In genomic region chr2:116450990-116451389, GRCh38 we compare ENCODE assay signal across 29 cellular contexts.
DNase-seq lines count a peak whose midpoint lies in the region; ATAC-seq, FAIRE-seq and TF ChIP-seq lines count a peak whose summit lies in the region.
"Had no signal": no experiment of that assay in that cellular context is flagged by ENCODE, and none has a peak within 500 bp of the region (broad histone marks: within the 10 kb centered on the region; RNA-seq: fewer than 3 reads in every experiment).

No MANE protein-coding gene starts in this region.

- no peaks in the 10 kb centered on the region for H3K4me1 Mint-ChIP-seq in activated T-cell treated with anti-CD3 and anti-CD28 coated beads, Interleukin-2, amount 50 U/mL, for 72 hours (ENCODE audit: low read depth)
- H3K4me1 Mint-ChIP-seq: CD14-positive monocyte; CD4-positive, alpha-beta memory T cell; CD4-positive, CD25-positive, alpha-beta regulatory T cell; CD8-positive, alpha-beta memory T cell had no signal

- H3K4me3 Mint-ChIP-seq in activated T-cell treated with anti-CD3 and anti-CD28 coated beads, Interleukin-2, amount 50 U/mL, for 72 hours = no peak overlapping the region
- H3K4me3 Mint-ChIP-seq: CD14-positive monocyte; CD4-positive, alpha-beta memory T cell; CD4-positive, CD25-positive, alpha-beta regulatory T cell; CD8-positive, alpha-beta memory T cell had no signal

- no peaks in the 10 kb centered on the region for H3K9me2 ChIP-seq in hepatocyte (replicated peaks; ENCODE audit: insufficient read depth)

- FAIRE-seq in HepG2 (lab: Jason Lieb, UNC) = no peak
- FAIRE-seq: A204.1, GM12878, GM12892, GM18507, GM19239 had no signal

- H3K4me2 ChIP-seq in HepG2 (ENCODE audit: low read depth, low read length) = no peak overlapping the region
- peak overlapping the region; percentile 17 for H3K4me2 ChIP-seq in hepatocyte
- H3K4me2 ChIP-seq: BLaER1 had no signal

- H3K4me3 ChIP-seq in liver (ENCODE audit: low read depth in 1 of 3, low read length in 3 of 3) (peak overlapping the region in 2 of 3 donors; percentile 36 to 50), HepG2 (replicated peaks in 1 of 3; ENCODE audit: insufficient read depth in 1 of 3, low read depth in 2 of 3, low read length in 3 of 3) (no peak overlapping the region), hepatocyte (no peak overlapping the region), right lobe of liver (peak overlapping the region in 2 of 3 donors; percentile 17 to 38)
- H3K4me3 ChIP-seq: BLaER1, GM12878 had no signal

- no peak overlapping the region for H3K27ac Mint-ChIP-seq in activated T-cell treated with anti-CD3 and anti-CD28 coated beads, Interleukin-2, amount 50 U/mL, for 72 hours
- H3K27ac Mint-ChIP-seq: CD14-positive monocyte; CD4-positive, alpha-beta memory T cell; CD4-positive, CD25-positive, alpha-beta regulatory T cell; CD8-positive, alpha-beta memory T cell had no signal

- no peak for TF ChIP-seq EP300 in HepG2 (IDR thresholded peaks at IDR 0.05; ENCODE audit: low read depth in 2 of 2, low read length in 2 of 2)
- TF ChIP-seq EP300 in HepG2 (CRISPR knock-in tag; IDR thresholded peaks at IDR 0.05; ENCODE audit: borderline replicate concordance) = no peak

- intact Hi-C loops in HepG2 (cut with micrococcal nuclease; ENCODE audit: unreplicated experiment) (no loop called here), right lobe of liver (cut with DNase I) (no loop called here)

- TF ChIP-seq RAD21 in liver (IDR thresholded peaks at IDR 0.05) = peak; percentile 20 to 41
- TF ChIP-seq RAD21 in HepG2 (CRISPR knock-in tag; IDR thresholded peaks at IDR 0.05) = no peak

- POLR2A ChIA-PET in HepG2 (lab: Yijun Ruan, JAX) = no interaction called here

- BruUV-seq in HepG2 (replicated peaks; lab: Mats Ljungman, UMichigan) = no TSS peak

- DNase-seq in HepG2 (ENCODE audit: low spot score) (no peak), hepatocyte (ENCODE audit: low spot score) (peak; percentile 7), right lobe of liver (no peak), NCI-H2029 (lab: John Stamatoyannopoulos, UW) (no peak)
- no peak for DNase-seq in activated T-cell treated with anti-CD3 and anti-CD28 coated beads, Interleukin-2, amount 50 U/mL, for 72 hours
- DNase-seq: 8988T; ACHN; BE2C; C1 segment of cervical spinal cord; CD4-positive, alpha-beta memory T cell; CD4-positive, CD25-positive, alpha-beta regulatory T cell; CD8-positive, alpha-beta memory T cell; COR-L47; DMS 273 treated with DMSO at 0.1 percent for 48 hours; DMS153; DMS53; DMS79; DND-41; EL; GDM1 had no signal

- peaks cover 10 to 11% of the 10 kb centered on the region in 2 donors for H3K9me3 Mint-ChIP-seq in activated T-cell treated with anti-CD3 and anti-CD28 coated beads, Interleukin-2, amount 50 U/mL, for 72 hours

- H3K27me3 Mint-ChIP-seq in activated T-cell treated with anti-CD3 and anti-CD28 coated beads, Interleukin-2, amount 50 U/mL, for 72 hours (ENCODE audit: low read depth) = no peaks in the 10 kb centered on the region
- H3K27me3 Mint-ChIP-seq: CD4-positive, alpha-beta memory T cell; CD4-positive, CD25-positive, alpha-beta regulatory T cell; CD8-positive, alpha-beta memory T cell had no signal

- H3K27ac ChIP-seq in liver (ENCODE audit: low read depth in 1 of 2, low read length in 2 of 2) (peak overlapping the region; percentile 53 to 55), HepG2 (ENCODE audit: extremely low read length, insufficient read depth, low read length) (no peak overlapping the region), hepatocyte (no peak overlapping the region), right lobe of liver (peak overlapping the region in 2 of 3 donors; percentile 1 to 65)
- H3K27ac ChIP-seq: BLaER1 had no signal

- WGBS in liver = 40% methylated on average over 1 of the region's 1 CpG
- 3% methylated on average over 1 of the region's 1 CpG for WGBS in HepG2 (ENCODE audit: low lambda C conversion rate)
- 88% methylated on average over 1 of the region's 1 CpG for WGBS in hepatocyte (ENCODE audit: low lambda C conversion rate, missing lambda C conversion rate)
- 33% methylated on average over 1 of the region's 1 CpG for WGBS in right lobe of liver (ENCODE audit: insufficient coverage, low coverage, low lambda C conversion rate, missing lambda C conversion rate)

- in situ Hi-C loops in HepG2 (cut with HindIII; ENCODE audit: extremely low pct_ligation_motif_present, low pct_unique_long_range_greater_than_20kb) = no loop called here

- H2AFZ ChIP-seq in HepG2 (ENCODE audit: low read length) (no peak overlapping the region), hepatocyte (no peak overlapping the region)

- H3K9ac ChIP-seq in liver (ENCODE audit: low read depth in 1 of 2, low read length in 2 of 2) (peak overlapping the region in 1 of 2 donors; percentile 11), HepG2 (ENCODE audit: insufficient read depth, low read depth, low read length) (no peak overlapping the region)
- H3K9ac ChIP-seq: BLaER1 had no signal

- TF ChIP-seq POLR2A in HepG2 (IDR thresholded peaks at IDR 0.05; ENCODE audit: insufficient read depth in 1 of 2, low read depth in 2 of 2, low read length in 2 of 2) (no peak), right lobe of liver (IDR thresholded peaks at IDR 0.05) (no peak)

- H3K9me3 ChIP-seq in liver (ENCODE audit: control insufficient read depth in 4 of 4, low read length in 3 of 4) (no peaks in the 10 kb centered on the region), HepG2 (ENCODE audit: low read length) (peaks cover 94% of the 10 kb centered on the region), hepatocyte (ENCODE audit: low read depth) (no peaks in the 10 kb centered on the region), right lobe of liver (peaks cover 0 to 3% (median 0%) of the 10 kb centered on the region in 4 donors)
- H3K9me3 ChIP-seq: BE2C, BLaER1 had no signal

- ATAC-seq in HepG2 (no peak), right lobe of liver (peak; percentile 88 to 98 (median 91)), GM18870 (IDR thresholded peaks at IDR 0.05; ENCODE audit: unreplicated experiment) (no peak)
- no peak for ATAC-seq in activated T-cell treated with anti-CD3 and anti-CD28 coated beads, Interleukin-2, amount 50 U/mL, for 72 hours (replicated peaks in 1 of 2)
- ATAC-seq: GM12878 had no signal

- H3K36me3 Mint-ChIP-seq in activated T-cell treated with anti-CD3 and anti-CD28 coated beads, Interleukin-2, amount 50 U/mL, for 72 hours (ENCODE audit: insufficient read depth in 2 of 2) = no peaks in the 10 kb centered on the region
- H3K36me3 Mint-ChIP-seq: CD14-positive monocyte; CD4-positive, alpha-beta memory T cell; CD4-positive, CD25-positive, alpha-beta regulatory T cell; CD8-positive, alpha-beta memory T cell had no signal

- H3K27me3 ChIP-seq in liver (ENCODE audit: control insufficient read depth in 4 of 4, insufficient read depth in 4 of 4, low read length in 3 of 4) (no peaks in the 10 kb centered on the region), HepG2 (ENCODE audit: control insufficient read depth in 1 of 2, insufficient read depth in 2 of 2, low read length in 2 of 2) (no peaks in the 10 kb centered on the region), hepatocyte (no peaks in the 10 kb centered on the region), right lobe of liver (no peaks in the 10 kb centered on the region)
- H3K27me3 ChIP-seq: BE2C, BLaER1 had no signal

- TF ChIP-seq CTCF in liver (IDR thresholded peaks at IDR 0.05; ENCODE audit: low read depth, low read length, missing input control) = no peak
- TF ChIP-seq CTCF in HepG2 (CRISPR knock-in tag; IDR thresholded peaks at IDR 0.05) = no peak
- TF ChIP-seq CTCF in hepatocyte (IDR thresholded peaks at IDR 0.05; ENCODE audit: poor library complexity) = no peak
- TF ChIP-seq CTCF in right lobe of liver (IDR thresholded peaks at IDR 0.05) = no peak

- H3K36me3 ChIP-seq in liver (ENCODE audit: control insufficient read depth in 4 of 4, insufficient read depth in 3 of 4, low read depth in 1 of 4, low read length in 3 of 4) (no peaks in the 10 kb centered on the region), HepG2 (replicated peaks in 1 of 2; ENCODE audit: control insufficient read depth in 1 of 2, insufficient read depth in 2 of 2, low read length in 2 of 2) (no peaks in the 10 kb centered on the region), hepatocyte (replicated peaks; ENCODE audit: insufficient read depth, low read depth) (no peaks in the 10 kb centered on the region), right lobe of liver (no peaks in the 10 kb centered on the region)
- H3K36me3 ChIP-seq: BE2C, BLaER1 had no signal

- H3K4me1 ChIP-seq in liver (ENCODE audit: control insufficient read depth in 4 of 4, insufficient read depth in 4 of 4, low read length in 3 of 4) (peaks cover 2 to 19% (median 15%) of the 10 kb centered on the region in 4 donors), HepG2 (ENCODE audit: insufficient read depth, low read length) (no peaks in the 10 kb centered on the region), hepatocyte (ENCODE audit: insufficient read depth) (no peaks in the 10 kb centered on the region), right lobe of liver (peaks cover 0 to 17% (median 2%) of the 10 kb centered on the region in 4 donors)
- H3K4me1 ChIP-seq: BE2C, BLaER1 had no signal

- H4K20me1 ChIP-seq in HepG2 (ENCODE audit: insufficient read depth, low read length) (no peaks in the 10 kb centered on the region), hepatocyte (ENCODE audit: insufficient read depth, poor library complexity, severe bottlenecking) (no peaks in the 10 kb centered on the region)
- H4K20me1 ChIP-seq: BLaER1 had no signal

- CTCF ChIA-PET in HepG2 (lab: Yijun Ruan, JAX; ENCODE audit: low intra/inter-chr PET ratio, low total read pairs) = no interaction called here

- H3K79me2 ChIP-seq in HepG2 (ENCODE audit: insufficient read depth, low read length) (no peaks in the 10 kb centered on the region), hepatocyte (no peaks in the 10 kb centered on the region)

TF ChIP-seq in liver, 16 proteins besides CTCF, POLR2A, EP300 and RAD21 (continues in another document):
- TF ChIP-seq EGR1 (IDR thresholded peaks at IDR 0.05; ENCODE audit: low read depth in 2 of 2) = peak in 1 of 2 donors; percentile 56

TF ChIP-seq in HepG2, 621 proteins besides CTCF, POLR2A, EP300 and RAD21 (continues in another document):
- no peak for TF ChIP-seq DMAP1 (CRISPR knock-in tag; IDR thresholded peaks at IDR 0.05)
- TF ChIP-seq ZNF205 (CRISPR knock-in tag; IDR thresholded peaks at IDR 0.05) = no peak
- no peak for TF ChIP-seq KLF6 (CRISPR knock-in tag; IDR thresholded peaks at IDR 0.05)
- no peak for TF ChIP-seq ZNF337 (CRISPR knock-in tag; IDR thresholded peaks at IDR 0.05; ENCODE audit: borderline replicate concordance, low read depth)
- no peak for TF ChIP-seq ZNF230 (CRISPR knock-in tag; IDR thresholded peaks at IDR 0.05)
- TF ChIP-seq TMF1 (CRISPR knock-in tag; IDR thresholded peaks at IDR 0.05; ENCODE audit: low read depth) = no peak
- TF ChIP-seq ZMAT3 (CRISPR knock-in tag; conservative IDR thresholded peaks at IDR 0.05) = no peak
- TF ChIP-seq BATF2 (CRISPR knock-in tag; IDR thresholded peaks at IDR 0.05) = no peak

Comparison
In these comparisons a context has a peak if more than half of its experiments do, and no peak if none do; other contexts are left out.
1. H3K27ac ChIP-seq: peak in liver (2 of 2) and right lobe of liver (2 of 3); none in HepG2 (single experiment) and hepatocyte (single experiment).
2. H3K4me3 ChIP-seq: peak in liver (2 of 3) and right lobe of liver (2 of 3); none in HepG2 (0 of 3) and hepatocyte (single experiment).
3. ATAC-seq: peak in right lobe of liver (4 of 4); none in HepG2 (single experiment), GM18870 (single experiment) and activated T-cell treated with anti-CD3 and anti-CD28 coated beads, Interleukin-2, amount 50 U/mL, for 72 hours (0 of 2).